ENCODE assay signal across 13 cellular contexts in the genomic region with DNA sequence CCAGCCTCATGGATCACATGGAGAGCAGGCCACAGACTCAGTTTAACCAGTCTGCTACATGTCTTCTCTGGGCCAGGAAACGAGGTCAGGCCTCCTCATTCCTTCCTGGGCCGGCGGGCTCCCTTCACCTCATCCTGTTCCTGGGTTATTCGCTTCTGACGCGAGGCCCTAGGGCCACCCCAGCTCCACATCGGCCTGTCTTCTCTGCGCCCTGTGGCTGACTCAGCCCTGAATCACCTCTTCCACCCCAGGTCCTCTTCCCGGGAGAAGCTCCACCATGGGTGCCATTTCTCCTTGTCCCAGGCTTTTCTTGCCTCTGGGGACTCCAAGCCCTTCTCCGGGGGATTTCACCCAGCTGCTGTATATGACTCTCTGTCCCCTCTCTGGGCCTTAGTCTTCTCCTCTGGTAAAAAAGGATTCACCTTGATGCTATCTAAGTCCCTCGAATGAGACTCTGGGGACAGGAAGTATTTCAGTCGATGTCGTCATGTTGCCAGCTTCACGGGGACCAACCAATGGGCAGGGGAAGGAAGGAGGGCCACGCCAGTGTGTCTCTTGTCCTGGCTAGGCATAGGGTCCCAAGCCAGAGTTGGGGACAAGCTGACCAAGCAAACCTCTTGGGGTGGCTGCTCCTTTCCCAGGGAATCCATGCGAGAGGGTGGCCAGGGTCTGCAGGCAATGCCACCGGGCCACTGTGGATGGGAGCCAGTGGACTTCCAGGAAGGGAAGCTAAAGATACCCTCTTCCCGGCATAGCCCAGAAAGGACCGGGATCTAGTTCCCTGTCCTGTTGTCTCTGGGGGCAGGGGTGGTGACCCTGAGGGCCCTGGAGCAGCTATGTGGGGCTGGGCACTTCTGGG. TPM values are rescaled to one million over a fixed set of nuclear protein-coding genes. Genes with fewer than 3 reads are reported as not detected.
DNase-seq lines count a peak whose midpoint lies in the region.
"Had no signal": no experiment of that assay in that cellular context is flagged by ENCODE, and none has a peak within 500 bp of the region (broad histone marks: within the 10 kb centered on the region; RNA-seq: fewer than 3 reads in every experiment).

No MANE protein-coding gene starts in this region.

- H3K27ac Mint-ChIP-seq in T-helper 1 cell treated with Interleukin-12 subunit alpha and Interleukin-12 subunit beta and Interleukin-4 antibody, amounts not matched to agents 30 μg/mL and 1 μg/mL, for 36 hours, result peak overlapping the region; percentile 43
- H3K27ac Mint-ChIP-seq: CD8-positive, alpha-beta T cell had no signal

- H3K27me3 ChIP-seq in BLaER1 treated with 17β-estradiol and CSF1 and Interleukin-3, amounts not matched to agents 10 nM and 100 nM, result no peaks in the 10 kb centered on the region
- no peaks in the 10 kb centered on the region for H3K27me3 ChIP-seq in GM23248 (replicated peaks; ENCODE audit: insufficient read depth)

- H3K9me3 Mint-ChIP-seq in T-helper 1 cell treated with Interleukin-12 subunit alpha and Interleukin-12 subunit beta and Interleukin-4 antibody, amounts not matched to agents 30 μg/mL and 1 μg/mL, for 36 hours, result peaks cover under 1% of the 10 kb centered on the region
- H3K9me3 Mint-ChIP-seq: CD8-positive, alpha-beta T cell had no signal

- H3K9me2 ChIP-seq in GM23248 (ENCODE audit: insufficient read depth), result no peaks in the 10 kb centered on the region

- H3K27ac ChIP-seq in BLaER1 treated with 17β-estradiol and CSF1 and Interleukin-3, amounts not matched to agents 10 nM and 100 nM, result peak overlapping the region in 7 of 11 experiments; percentile 6 to 54 (median 16); a peak in 7 of 22 replicates
- no peak overlapping the region for H3K27ac ChIP-seq in GM23248

- peak; percentile 37 for DNase-seq in GM23248
- peak; percentile 49 for DNase-seq in glomerular visceral epithelial cell (ENCODE audit: extremely low spot score)
- no peak for DNase-seq in NCI-H1417 treated with DMSO at 0.1 percent for 48 hours (lab: John Stamatoyannopoulos, UW)
- no peak for DNase-seq in NCI-H187 treated with DMSO at 0.1 percent for 48 hours (lab: John Stamatoyannopoulos, UW)
- no peak for DNase-seq in RPMI8226
- DNase-seq in DMS79 treated with DMSO at 0.1 percent for 48 hours (lab: John Stamatoyannopoulos, UW), result no peak
- DNase-seq: activated CD8-positive, alpha-beta memory T cell treated with anti-CD3 and anti-CD28 coated beads for 24 hours; CD8-positive, alpha-beta T cell; KG1; NK-92 treated with Interleukin-12 subunit alpha and Interleukin-12 subunit beta, amount 100 ng/mL, for 24 hours; occipital lobe had no signal

- WGBS in GM23248 (ENCODE audit: low coverage in 1 of 2, low lambda C conversion rate in 2 of 2, missing lambda C conversion rate in 2 of 2), 2 experiments, result 83% methylated on average over 19 of the region's 19 CpGs

- H3K4me3 Mint-ChIP-seq in T-helper 1 cell treated with Interleukin-12 subunit alpha and Interleukin-12 subunit beta and Interleukin-4 antibody, amounts not matched to agents 30 μg/mL and 1 μg/mL, for 36 hours, result no peak overlapping the region
- H3K4me3 Mint-ChIP-seq: CD8-positive, alpha-beta T cell had no signal

- H3F3A ChIP-seq in GM23248 (ENCODE audit: insufficient read depth), result no peaks in the 10 kb centered on the region

- peaks cover 9% of the 10 kb centered on the region for H3K4me1 Mint-ChIP-seq in T-helper 1 cell treated with Interleukin-12 subunit alpha and Interleukin-12 subunit beta and Interleukin-4 antibody, amounts not matched to agents 30 μg/mL and 1 μg/mL, for 36 hours (ENCODE audit: low read depth)

- peak overlapping the region in 3 of 11 experiments; percentile 4 to 21 (median 5); a peak in 3 of 22 replicates for H3K9ac ChIP-seq in BLaER1 treated with 17β-estradiol and CSF1 and Interleukin-3, amounts not matched to agents 10 nM and 100 nM
- H3K9ac ChIP-seq in GM23248, result no peak overlapping the region

- H3K4me2 ChIP-seq in BLaER1 treated with 17β-estradiol and CSF1 and Interleukin-3, amounts not matched to agents 10 nM and 100 nM, result peak overlapping the region; percentile 1 to 75 (median 45); a peak in 16 of 22 replicates
- H3K4me2 ChIP-seq in GM23248 (ENCODE audit: unreplicated experiment), result no peak overlapping the region

- H3K4me3 ChIP-seq in BLaER1 treated with 17β-estradiol and CSF1 and Interleukin-3, amounts not matched to agents 10 nM and 100 nM, result no peak overlapping the region
- H3K4me3 ChIP-seq in GM23248, result no peak overlapping the region

- H3K4me1 ChIP-seq in BLaER1 treated with 17β-estradiol and CSF1 and Interleukin-3, amounts not matched to agents 10 nM and 100 nM, result peaks cover 0 to 35% (median 23%) of the 10 kb centered on the region in 10 experiments; a peak in 18 of 20 replicates
- H3K4me1 ChIP-seq in GM23248 (ENCODE audit: insufficient read depth), result no peaks in the 10 kb centered on the region

- H3K36me3 ChIP-seq in BLaER1 treated with 17β-estradiol and CSF1 and Interleukin-3, amounts not matched to agents 10 nM and 100 nM, result no peaks in the 10 kb centered on the region
- H3K36me3 ChIP-seq in GM23248 (ENCODE audit: low read depth), result no peaks in the 10 kb centered on the region

- H3K36me3 Mint-ChIP-seq in T-helper 1 cell treated with Interleukin-12 subunit alpha and Interleukin-12 subunit beta and Interleukin-4 antibody, amounts not matched to agents 30 μg/mL and 1 μg/mL, for 36 hours (ENCODE audit: low read depth), result no peaks in the 10 kb centered on the region
- H3K36me3 Mint-ChIP-seq: CD8-positive, alpha-beta T cell had no signal

- in situ Hi-C loops in GM23248 (cut with MboI), result no loop called here

- H4K20me1 ChIP-seq in BLaER1 treated with 17β-estradiol and CSF1 and Interleukin-3, amounts not matched to agents 10 nM and 100 nM, result no peaks in the 10 kb centered on the region
- no peaks in the 10 kb centered on the region for H4K20me1 ChIP-seq in GM23248 (ENCODE audit: insufficient read depth)

- H3K27me3 Mint-ChIP-seq in T-helper 1 cell treated with Interleukin-12 subunit alpha and Interleukin-12 subunit beta and Interleukin-4 antibody, amounts not matched to agents 30 μg/mL and 1 μg/mL, for 36 hours (ENCODE audit: low read depth), result no peaks in the 10 kb centered on the region

- peaks cover 6 to 11% (median 7%) of the 10 kb centered on the region in 11 experiments; a peak in 20 of 22 replicates for H3K9me3 ChIP-seq in BLaER1 treated with 17β-estradiol and CSF1 and Interleukin-3, amounts not matched to agents 10 nM and 100 nM (replicated peaks in 1 of 11)
- no peaks in the 10 kb centered on the region for H3K9me3 ChIP-seq in GM23248 (ENCODE audit: low read depth)

- H2AFZ ChIP-seq in GM23248, result peak overlapping the region; percentile 15; the same call in 1 of the 2 replicates

- no peaks in the 10 kb centered on the region for H3K79me2 ChIP-seq in GM23248 (ENCODE audit: insufficient read depth)

RNA-seq across cellular contexts. Expression of gene SOCS3, which starts 58.7 kb away (rescaled TPM):
- total RNA-seq in GM23248 (2014; rRNA removed; shearing (Covaris generic)), result 47.8 and 50.6 TPM in 2 replicates
- polyA plus RNA-seq in GM23248 (2016; fragmentation: Nextera tagmentation; extraction: Ambion mirVana), result 31.2 and 31.5 TPM in 2 replicates

Comparison
In these comparisons a context has a peak if more than half of its experiments do, and no peak if none do; other contexts are left out.
1. DNase-seq: peak in GM23248 (single experiment) and glomerular visceral epithelial cell (single experiment); none in NCI-H1417 treated with DMSO at 0.1 percent for 48 hours (single experiment), NCI-H187 treated with DMSO at 0.1 percent for 48 hours (single experiment), RPMI8226 (single experiment) and DMS79 treated with DMSO at 0.1 percent for 48 hours (single experiment).